ENCODE assay signal across 8 cellular contexts in genomic region chr9:129481824-129482511, GRCh38.
A peak's percentile ranks its signal among the peaks of the same experiment; 100 is the strongest.
DNase-seq lines count a peak whose midpoint lies in the region; ATAC-seq, FAIRE-seq and TF ChIP-seq lines count a peak whose summit lies in the region.

No MANE protein-coding gene starts in this region.

- DNase-seq in NCI-H748 (lab: John Stamatoyannopoulos, UW; ENCODE audit: unreplicated experiment) (peak; percentile 42), NCI-H748 treated with DMSO at 0.1 percent for 48 hours (lab: John Stamatoyannopoulos, UW) (no peak), amniotic epithelial cell (ENCODE audit: low read depth) (peak; percentile 57), keratinocyte (ENCODE audit: low read depth, low spot score) (no peak), cortex of kidney (lab: John Stamatoyannopoulos, UW) (no peak)
- no peak for DNase-seq in stimulated activated naive B cell treated with anti-CD40 and anti-IgM and Interleukin-4, amounts not matched to agents 10 μg/mL and 1 μg/mL and 100 μg/mL, for 72 hours

- H4K20me1 ChIP-seq in keratinocyte (ENCODE audit: control insufficient read depth, extremely low read depth, insufficient read depth, low read length): no peaks in the 10 kb centered on the region

- FAIRE-seq in keratinocyte (lab: Jason Lieb, UNC): no peak

- peak overlapping the region; percentile 59 to 60 for H3K4me3 Mint-ChIP-seq in stimulated activated naive B cell treated with anti-CD40 and anti-IgM and Interleukin-4, amounts not matched to agents 10 μg/mL and 1 μg/mL and 100 μg/mL, for 72 hours

- H3K4me3 ChIP-seq in keratinocyte (ENCODE audit: control insufficient read depth in 2 of 3, extremely low read depth in 1 of 3, insufficient read depth in 2 of 3, low read depth in 1 of 3, low read length in 3 of 3): peak overlapping the region; percentile 38 to 53 (median 52)

- H3K4me1 ChIP-seq in keratinocyte (ENCODE audit: control insufficient read depth, extremely low read depth, insufficient read depth, low read length): peaks cover 29% of the 10 kb centered on the region

- no peaks in the 10 kb centered on the region for H3K9me3 Mint-ChIP-seq in stimulated activated naive B cell treated with anti-CD40 and anti-IgM and Interleukin-4, amounts not matched to agents 10 μg/mL and 1 μg/mL and 100 μg/mL, for 72 hours

- TF ChIP-seq CTCF in keratinocyte (optimal IDR thresholded peaks at IDR 0.05 in 1 of 3, IDR thresholded peaks at IDR 0.05 in 1 of 3, conservative IDR thresholded peaks at IDR 0.05 in 1 of 3; ENCODE audit: extremely low read depth in 1 of 3, insufficient read depth in 2 of 3, low read length in 3 of 3): peak in 2 of 3 experiments; percentile 17 to 28

- H3K36me3 Mint-ChIP-seq in stimulated activated naive B cell treated with anti-CD40 and anti-IgM and Interleukin-4, amounts not matched to agents 10 μg/mL and 1 μg/mL and 100 μg/mL, for 72 hours: no peaks in the 10 kb centered on the region

- H3K9me1 ChIP-seq in keratinocyte (ENCODE audit: control insufficient read depth, extremely low read depth, insufficient read depth, low read length): no peaks in the 10 kb centered on the region

- no peaks in the 10 kb centered on the region for H3K9me3 ChIP-seq in keratinocyte (ENCODE audit: control insufficient read depth, low read depth, low read length)

- H3K36me3 ChIP-seq in keratinocyte (ENCODE audit: control insufficient read depth in 2 of 2, extremely low read depth in 1 of 2, insufficient read depth in 2 of 2, low read length in 2 of 2): no peaks in the 10 kb centered on the region

- H3K27ac Mint-ChIP-seq in stimulated activated naive B cell treated with anti-CD40 and anti-IgM and Interleukin-4, amounts not matched to agents 10 μg/mL and 1 μg/mL and 100 μg/mL, for 72 hours: no peak overlapping the region

- ATAC-seq in stimulated activated naive B cell treated with anti-CD40 and anti-IgM and Interleukin-4, amounts not matched to agents 10 μg/mL and 1 μg/mL and 100 μg/mL, for 72 hours (replicated peaks): no peak
- ATAC-seq in GM19351 (IDR thresholded peaks at IDR 0.05; ENCODE audit: unreplicated experiment): no peak
- ATAC-seq in GM18517 (IDR thresholded peaks at IDR 0.05; ENCODE audit: unreplicated experiment): no peak

- H3K4me1 Mint-ChIP-seq in stimulated activated naive B cell treated with anti-CD40 and anti-IgM and Interleukin-4, amounts not matched to agents 10 μg/mL and 1 μg/mL and 100 μg/mL, for 72 hours: peaks cover 15 to 22% of the 10 kb centered on the region in 2 donors

- peak overlapping the region; percentile 49 for H2AFZ ChIP-seq in keratinocyte (ENCODE audit: control insufficient read depth, low read length)

- peak overlapping the region; percentile 96 for H3K27ac ChIP-seq in keratinocyte (ENCODE audit: control insufficient read depth, insufficient read depth, low read length)

- no peaks in the 10 kb centered on the region for H3K27me3 ChIP-seq in keratinocyte (ENCODE audit: control insufficient read depth, extremely low read depth, insufficient read depth, low read length)

- no peaks in the 10 kb centered on the region for H3K79me2 ChIP-seq in keratinocyte (ENCODE audit: control insufficient read depth, insufficient read depth, low read length)

- peak overlapping the region; percentile 76 for H3K4me2 ChIP-seq in keratinocyte (ENCODE audit: control insufficient read depth, extremely low read depth, insufficient read depth, low read depth, low read length)

- peaks cover 35% of the 10 kb centered on the region in 2 donors for H3K27me3 Mint-ChIP-seq in stimulated activated naive B cell treated with anti-CD40 and anti-IgM and Interleukin-4, amounts not matched to agents 10 μg/mL and 1 μg/mL and 100 μg/mL, for 72 hours

- dilution Hi-C loops in keratinocyte (cut with MboI; ENCODE audit: extremely low pct_ligation_motif_present, low sequenced_read_pairs): no loop called here

- H3K9ac ChIP-seq in keratinocyte (ENCODE audit: control insufficient read depth, extremely low read depth, insufficient read depth, low read length): peak overlapping the region; percentile 87

Comparison
In these comparisons a context has a peak if more than half of its experiments do, and no peak if none do; other contexts are left out.
1. DNase-seq: peak in NCI-H748 (single experiment) and amniotic epithelial cell (single experiment); none in NCI-H748 treated with DMSO at 0.1 percent for 48 hours (single experiment), keratinocyte (single experiment), stimulated activated naive B cell treated with anti-CD40 and anti-IgM and Interleukin-4, amounts not matched to agents 10 μg/mL and 1 μg/mL and 100 μg/mL, for 72 hours (single experiment) and cortex of kidney (single experiment).